ENCODE assay signal across 8 cellular contexts in the genomic region with DNA sequence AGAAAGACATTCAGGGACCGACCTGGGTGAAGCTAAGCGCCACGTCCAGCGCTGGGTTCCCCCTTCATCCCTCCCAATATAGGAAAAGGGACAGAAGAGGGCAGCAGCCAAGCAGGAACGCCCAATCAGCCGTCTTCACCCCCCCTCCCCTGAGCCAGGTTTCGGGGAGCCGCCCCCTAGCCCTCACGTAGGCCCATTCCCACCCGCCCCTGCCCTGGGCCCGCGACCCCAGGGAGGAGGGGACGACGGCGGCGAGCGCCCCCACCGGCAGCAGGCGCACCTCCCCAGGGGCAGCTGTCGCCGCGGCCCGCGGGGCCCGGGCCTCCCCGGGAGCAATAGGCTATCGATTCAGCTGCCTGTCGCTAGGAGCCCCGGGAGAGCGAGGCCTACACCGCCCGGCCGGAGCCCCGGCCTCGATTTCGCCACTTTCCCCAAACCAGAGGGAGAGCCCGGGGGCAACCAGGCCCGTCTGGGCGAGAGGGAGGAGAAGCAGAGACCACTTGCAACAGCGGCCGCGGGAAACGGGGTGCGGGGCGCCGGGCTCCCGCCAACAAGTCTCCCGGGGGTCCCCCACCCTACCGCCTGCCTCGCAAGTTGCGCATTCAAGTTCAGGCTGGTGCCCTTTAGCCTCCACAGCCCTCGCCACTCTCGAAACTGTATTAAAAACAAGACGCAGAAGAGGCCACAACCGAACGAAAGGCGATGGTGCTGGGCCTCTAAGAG.
DNase-seq lines count a peak whose midpoint lies in the region; ATAC-seq and TF ChIP-seq lines count a peak whose summit lies in the region.

No MANE protein-coding gene starts in this region.

- peak; percentile 70 for TF ChIP-seq CTCF in GM12873 (IDR thresholded peaks at IDR 0.05; ENCODE audit: insufficient read depth, low read depth, low read length, missing control alignments)
- TF ChIP-seq CTCF in VCaP (conservative IDR thresholded peaks at IDR 0.05), result peak; percentile 73

- peaks cover 19% of the 10 kb centered on the region; the same call in 1 of the 2 replicates for H3K4me1 ChIP-seq in iPS-20b (ENCODE audit: insufficient read depth, low read length)

- H3K36me3 ChIP-seq in iPS-20b (ENCODE audit: insufficient read depth, low read depth, low read length), result peaks cover 6% of the 10 kb centered on the region; the same call in 1 of the 2 replicates

- peak overlapping the region; percentile 92 for H3K27ac ChIP-seq in VCaP
- H3K27ac ChIP-seq in iPS-20b (ENCODE audit: low read length), result no peak overlapping the region
- H3K27ac ChIP-seq in skin epidermis, result peak overlapping the region; percentile 75 to 98 (median 94)

- peaks cover 20% of the 10 kb centered on the region for H3K27me3 ChIP-seq in iPS-20b (ENCODE audit: insufficient read depth, low read length)

- DNase-seq in NCI-H2171 (lab: John Stamatoyannopoulos, UW), result peak; percentile 78
- DNase-seq in T47D (ENCODE audit: low read depth in 1 of 2, low spot score in 1 of 2), result peak; percentile 72 to 79

- ATAC-seq in HG02938 (IDR thresholded peaks at IDR 0.05; ENCODE audit: unreplicated experiment), result peak; percentile 35
- no peak for ATAC-seq in GM18873 (IDR thresholded peaks at IDR 0.05; ENCODE audit: low FRiP score, unreplicated experiment)

- peak overlapping the region; percentile 78; the same call in 1 of the 2 replicates for H3K9ac ChIP-seq in iPS-20b (ENCODE audit: low read depth, low read length)

- H3K4me3 ChIP-seq in iPS-20b (ENCODE audit: low read length) (peak overlapping the region; percentile 87), skin epidermis (peak overlapping the region; percentile 65 to 87 (median 86))

- H3K9me3 ChIP-seq in iPS-20b (ENCODE audit: insufficient read depth, low read depth, low read length), result no peaks in the 10 kb centered on the region

- in situ Hi-C loops in T47D (cut with HindIII; ENCODE audit: low pct_unique_long_range_greater_than_20kb, low sequenced_read_pairs), result no loop called here
